9 cellular contexts compared by ENCODE assay signal in genomic region chr1:85692730-85693314, GRCh38. TPM values are rescaled to one million over a fixed set of nuclear protein-coding genes. Genes with fewer than 3 reads are reported as not detected.
DNase-seq lines count a peak whose midpoint lies in the region; ATAC-seq and TF ChIP-seq lines count a peak whose summit lies in the region.
"Had no signal": no experiment of that assay in that cellular context is flagged by ENCODE, and none has a peak within 500 bp of the region (broad histone marks: within the 10 kb centered on the region; RNA-seq: fewer than 3 reads in every experiment).

No MANE protein-coding gene starts in this region.

- no peak for TF ChIP-seq POLR2A in thyroid gland (IDR thresholded peaks at IDR 0.05)

- H3K4me3 ChIP-seq in DND-41 (ENCODE audit: low read depth in 1 of 2, low read length in 2 of 2) = no peak overlapping the region
- H3K4me3 ChIP-seq in Loucy (ENCODE audit: low read length, poor library complexity, severe bottlenecking) = no peak overlapping the region
- no peak overlapping the region for H3K4me3 ChIP-seq in neural progenitor cell
- no peak overlapping the region for H3K4me3 ChIP-seq in thyroid gland (replicated peaks in 1 of 3)

- intact Hi-C loops in thyroid gland (cut with DNase I) = loop anchor here (10.0 kb wide), 1 partner anchor 108 kb away; the partner anchor contains the start of gene CCN1

- no peaks in the 10 kb centered on the region for H3K9me3 Mint-ChIP-seq in chondrocyte (ENCODE audit: low read depth)
- H3K9me3 Mint-ChIP-seq in neural progenitor cell = no peaks in the 10 kb centered on the region
- H3K9me3 Mint-ChIP-seq: dendritic cell treated with granulocyte-macrophage colony-stimulating factor and Interleukin-4, amounts not matched to agents 40 ng/mL and 50 ng/mL, for 4 days had no signal

- H3K79me2 ChIP-seq in DND-41 (ENCODE audit: insufficient read depth, low read length) (peaks cover 55% of the 10 kb centered on the region), Loucy (ENCODE audit: insufficient read depth, low read length) (peaks cover 18% of the 10 kb centered on the region; the same call in 1 of the 2 replicates), neural progenitor cell (ENCODE audit: low read depth) (peaks cover 4% of the 10 kb centered on the region)

- H3K9me2 ChIP-seq in Loucy (replicated peaks; ENCODE audit: low read depth, low read length) = no peaks in the 10 kb centered on the region

- H3F3A ChIP-seq in Loucy (ENCODE audit: low read depth) (no peaks in the 10 kb centered on the region), neural progenitor cell (ENCODE audit: low read depth) (no peaks in the 10 kb centered on the region)

- 66 to 71% methylated on average over 1 of the region's 1 CpG for WGBS in thyroid gland, 2 donors

- H3K36me3 ChIP-seq in DND-41 (ENCODE audit: insufficient read depth, low read length) (peaks cover 39% of the 10 kb centered on the region), Loucy (ENCODE audit: insufficient read depth, low read length) (peaks cover 28% of the 10 kb centered on the region; the same call in 1 of the 2 replicates), neural progenitor cell (peaks cover 7% of the 10 kb centered on the region), thyroid gland (no peaks in the 10 kb centered on the region)

- H3K4me2 ChIP-seq in DND-41 (ENCODE audit: insufficient read depth, low read length) (no peak overlapping the region), Loucy (ENCODE audit: low read depth, low read length, poor library complexity, severe bottlenecking) (no peak overlapping the region), neural progenitor cell (no peak overlapping the region)

- H3K4me3 Mint-ChIP-seq in chondrocyte (ENCODE audit: unreplicated experiment) (no peak overlapping the region), neural progenitor cell (no peak overlapping the region)
- H3K4me3 Mint-ChIP-seq: dendritic cell treated with granulocyte-macrophage colony-stimulating factor and Interleukin-4, amounts not matched to agents 40 ng/mL and 50 ng/mL, for 4 days had no signal

- peak overlapping the region; percentile 81 for H3K27ac Mint-ChIP-seq in chondrocyte (ENCODE audit: unreplicated experiment)
- no peak overlapping the region for H3K27ac Mint-ChIP-seq in neural progenitor cell
- H3K27ac Mint-ChIP-seq: dendritic cell treated with granulocyte-macrophage colony-stimulating factor and Interleukin-4, amounts not matched to agents 40 ng/mL and 50 ng/mL, for 4 days had no signal

- H3K27ac ChIP-seq in DND-41 (ENCODE audit: low read length) (no peak overlapping the region), neural progenitor cell (no peak overlapping the region), thyroid gland (no peak overlapping the region)

- TF ChIP-seq CTCF in DND-41 (IDR thresholded peaks at IDR 0.05; ENCODE audit: borderline replicate concordance, extremely low read depth, low read length, poor library complexity, severe bottlenecking) (peak; percentile 42), Loucy (conservative IDR thresholded peaks at IDR 0.05; ENCODE audit: low read length) (peak; percentile 68), chondrocyte (IDR thresholded peaks at IDR 0.05) (peak; percentile 95), neural progenitor cell (IDR thresholded peaks at IDR 0.05) (peak; percentile 46), thyroid gland (IDR thresholded peaks at IDR 0.05) (peak in 3 of 6 experiments; percentile 55 to 73 (median 65))

- H4K20me1 ChIP-seq in DND-41 (ENCODE audit: insufficient read depth, low read length) (peaks cover 9% of the 10 kb centered on the region; the same call in 1 of the 2 replicates), Loucy (ENCODE audit: insufficient read depth, low read length, poor library complexity, severe bottlenecking) (peaks cover 4% of the 10 kb centered on the region), neural progenitor cell (ENCODE audit: low read depth) (no peaks in the 10 kb centered on the region)

- H3K9me3 ChIP-seq in DND-41 (ENCODE audit: insufficient read depth, low read length, severe bottlenecking) (no peaks in the 10 kb centered on the region), Loucy (ENCODE audit: insufficient read depth, low read depth, low read length) (no peaks in the 10 kb centered on the region), neural progenitor cell (ENCODE audit: low read depth) (no peaks in the 10 kb centered on the region), thyroid gland (no peaks in the 10 kb centered on the region)

- no peak overlapping the region for H3K9ac ChIP-seq in DND-41 (ENCODE audit: low read depth, low read length)
- H3K9ac ChIP-seq in Loucy (ENCODE audit: low read depth, low read length, poor library complexity, severe bottlenecking) = no peak overlapping the region
- no peak overlapping the region for H3K9ac ChIP-seq in neural progenitor cell

- ATAC-seq in DND-41 (ENCODE audit: insufficient read depth, low read depth) (no peak), HG03039 (IDR thresholded peaks at IDR 0.05; ENCODE audit: unreplicated experiment) (no peak)

- no peaks in the 10 kb centered on the region for H3K36me3 Mint-ChIP-seq in chondrocyte (ENCODE audit: low read depth)
- H3K36me3 Mint-ChIP-seq in neural progenitor cell = peaks cover 10% of the 10 kb centered on the region

- H3K4me1 Mint-ChIP-seq in chondrocyte (ENCODE audit: low read depth) (peaks cover 35% of the 10 kb centered on the region), neural progenitor cell (no peaks in the 10 kb centered on the region)

- no peaks in the 10 kb centered on the region for H3K27me3 ChIP-seq in DND-41 (ENCODE audit: insufficient read depth, low read length, poor library complexity)
- no peaks in the 10 kb centered on the region for H3K27me3 ChIP-seq in Loucy (ENCODE audit: insufficient read depth, low read length, poor library complexity, severe bottlenecking)
- H3K27me3 ChIP-seq in neural progenitor cell = no peaks in the 10 kb centered on the region
- H3K27me3 ChIP-seq in thyroid gland = no peaks in the 10 kb centered on the region

- no peak for DNase-seq in DND-41
- DNase-seq in chondrocyte (ENCODE audit: low spot score) = no peak
- DNase-seq in neural progenitor cell (ENCODE audit: low spot score) = no peak
- DNase-seq in putamen (ENCODE audit: low spot score) = no peak
- no peak for DNase-seq in hepatic stellate cell (ENCODE audit: low spot score)
- no peak for DNase-seq in thyroid gland

- H3K27me3 Mint-ChIP-seq in chondrocyte (ENCODE audit: low read depth) (no peaks in the 10 kb centered on the region), neural progenitor cell (ENCODE audit: insufficient read depth, low read depth) (no peaks in the 10 kb centered on the region)
- H3K27me3 Mint-ChIP-seq: dendritic cell treated with granulocyte-macrophage colony-stimulating factor and Interleukin-4, amounts not matched to agents 40 ng/mL and 50 ng/mL, for 4 days had no signal

- H2AFZ ChIP-seq in DND-41 (ENCODE audit: low read depth, low read length) = no peak overlapping the region
- no peak overlapping the region for H2AFZ ChIP-seq in Loucy (ENCODE audit: low read length)
- H2AFZ ChIP-seq in neural progenitor cell (replicated peaks) = no peak overlapping the region

- H3K4me1 ChIP-seq in DND-41 (ENCODE audit: insufficient read depth, low read length) = no peaks in the 10 kb centered on the region
- H3K4me1 ChIP-seq in Loucy (ENCODE audit: insufficient read depth, low read length, poor library complexity, severe bottlenecking) = peaks cover 3% of the 10 kb centered on the region
- H3K4me1 ChIP-seq in neural progenitor cell = no peaks in the 10 kb centered on the region
- H3K4me1 ChIP-seq in thyroid gland = no peaks in the 10 kb centered on the region

RNA-seq across cellular contexts. Expression of gene ZNHIT6, which starts 15.4 kb away (rescaled TPM):
- total RNA-seq in chondrocyte (14.3 to 21.8 TPM (median 15.0 TPM) in 3 replicates), neural progenitor cell (ENCODE audit: low replicate concordance) (13.7 and 22.0 TPM in 2 replicates), thyroid gland (10 to 100 TPM; 13.6 to 19.3 (median 14.2) TPM)
